In the genomic region with DNA sequence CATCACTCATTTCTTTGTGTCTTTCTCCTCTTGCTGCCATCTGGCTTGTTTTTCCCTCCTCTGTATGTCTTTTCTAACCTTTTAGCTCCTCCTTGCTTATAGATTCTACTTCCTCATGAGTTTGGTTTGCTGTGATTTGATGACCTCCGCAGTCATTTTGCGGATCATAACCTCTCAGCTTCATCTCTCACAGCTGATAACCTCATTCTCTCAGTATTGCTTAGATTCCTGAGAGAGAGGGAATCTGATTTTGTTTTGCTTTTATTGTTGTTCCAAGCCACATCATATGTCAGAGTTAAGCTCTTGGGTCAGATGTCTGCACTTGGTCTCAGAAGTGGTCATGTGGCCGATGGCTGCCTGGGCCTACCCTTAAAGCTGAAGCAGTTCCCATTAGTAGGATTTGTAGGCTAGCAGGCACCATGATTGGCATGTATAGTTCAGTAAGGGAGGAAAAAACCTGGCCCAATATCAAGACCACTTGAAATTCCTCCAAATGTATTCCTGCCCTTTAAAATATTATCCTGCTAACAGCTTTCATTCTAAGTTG, we compare ENCODE assay signal across 15 cellular contexts. TPM values are rescaled to one million over a fixed set of nuclear protein-coding genes. Genes with fewer than 3 reads are reported as not detected.
DNase-seq lines count a peak whose midpoint lies in the region; ATAC-seq and TF ChIP-seq lines count a peak whose summit lies in the region.
"Had no signal": no experiment of that assay in that cellular context is flagged by ENCODE, and none has a peak within 500 bp of the region (broad histone marks: within the 10 kb centered on the region; RNA-seq: fewer than 3 reads in every experiment).

No MANE protein-coding gene starts in this region.

- BruUV-seq in MCF 10A (replicated peaks; lab: Mats Ljungman, UMichigan), result no TSS peak
- no TSS peak for BruUV-seq in mammary epithelial cell (replicated peaks; lab: Mats Ljungman, UMichigan)

- H3K4me2 ChIP-seq in mammary epithelial cell (ENCODE audit: insufficient read depth, low read depth, low read length), result no peak overlapping the region

- intact Hi-C loops in MCF 10A (cut with micrococcal nuclease), result no loop called here
- intact Hi-C loops in mammary epithelial cell (cut with micrococcal nuclease), result no loop called here
- intact Hi-C loops in upper lobe of right lung (cut with DNase I), result loop anchor here (10.0 kb wide), 1 partner anchor 82 kb away; no protein-coding TSS in a partner anchor

- POLR2A ChIA-PET in MCF 10A (lab: Yijun Ruan, JAX), result no interaction called here

- H3K27ac ChIP-seq in mammary epithelial cell (ENCODE audit: insufficient read depth, low read depth, low read length) (no peak overlapping the region), right atrium auricular region (peak overlapping the region; percentile 33 to 54), upper lobe of right lung (peak overlapping the region; percentile 45)
- H3K27ac ChIP-seq: 22Rv1, SJSA1, thoracic aorta had no signal

- DNase-seq in MCF 10A (ENCODE audit: unreplicated experiment), result no peak
- DNase-seq in mammary epithelial cell, result no peak
- DNase-seq in right atrium auricular region (ENCODE audit: low spot score), result no peak
- no peak for DNase-seq in neural crest cell (ENCODE audit: low read depth, low spot score)
- no peak for DNase-seq in upper lobe of right lung
- no peak for DNase-seq in globus pallidus (ENCODE audit: low spot score)
- DNase-seq: activated CD4-positive, CD25-positive, alpha-beta regulatory T cell treated with anti-CD3 and anti-CD28 coated beads, Interleukin-2, amount 50 U/mL, for 72 hours; activated gamma-delta T cell; NCI-H69; OCI-M1 had no signal

- H3K36me3 Mint-ChIP-seq in MCF 10A (ENCODE audit: insufficient read depth, unreplicated experiment), result peaks cover 58% of the 10 kb centered on the region
- peaks cover 12% of the 10 kb centered on the region for H3K36me3 Mint-ChIP-seq in neural crest cell (ENCODE audit: low read depth)

- H3K9me3 ChIP-seq in mammary epithelial cell (replicated peaks; ENCODE audit: insufficient read depth, low read length), result no peaks in the 10 kb centered on the region
- no peaks in the 10 kb centered on the region for H3K9me3 ChIP-seq in right atrium auricular region
- no peaks in the 10 kb centered on the region for H3K9me3 ChIP-seq in upper lobe of right lung
- H3K9me3 ChIP-seq: SJSA1, thoracic aorta had no signal

- H3K79me2 ChIP-seq in mammary epithelial cell (ENCODE audit: insufficient read depth, low read length), result peaks cover 30% of the 10 kb centered on the region

- whole genome bisulfite sequencing in mammary epithelial cell (ENCODE audit: low coverage, missing lambda C conversion rate), result 96% methylated on average over 2 of the region's 3 CpGs

- peaks cover 13% of the 10 kb centered on the region for H3K4me1 ChIP-seq in mammary epithelial cell (ENCODE audit: insufficient read depth, low read length)
- H3K4me1 ChIP-seq in right atrium auricular region, result peaks cover 0 to 64% of the 10 kb centered on the region in 2 donors
- H3K4me1 ChIP-seq in upper lobe of right lung, result peaks cover 27% of the 10 kb centered on the region
- H3K4me1 ChIP-seq: SJSA1 had no signal

- no peak overlapping the region for H3K9ac ChIP-seq in mammary epithelial cell (ENCODE audit: insufficient read depth, low read length)

- ATAC-seq in upper lobe of right lung (peak; percentile 64), GM21423 (IDR thresholded peaks at IDR 0.05; ENCODE audit: unreplicated experiment) (no peak), GM21529 (IDR thresholded peaks at IDR 0.05; ENCODE audit: unreplicated experiment) (no peak)

- H3K27ac Mint-ChIP-seq in MCF 10A (ENCODE audit: low read depth, unreplicated experiment) (peak overlapping the region; percentile 10), neural crest cell (ENCODE audit: unreplicated experiment) (peak overlapping the region; percentile 72)

- dilution Hi-C loops in mammary epithelial cell (cut with HindIII; ENCODE audit: low sequenced_read_pairs), result no loop called here

- no peaks in the 10 kb centered on the region for H3K9me3 Mint-ChIP-seq in MCF 10A (ENCODE audit: unreplicated experiment)
- no peaks in the 10 kb centered on the region for H3K9me3 Mint-ChIP-seq in neural crest cell

- H3K4me3 Mint-ChIP-seq in MCF 10A (ENCODE audit: unreplicated experiment) (no peak overlapping the region), neural crest cell (no peak overlapping the region)

- H3K36me3 ChIP-seq in mammary epithelial cell (ENCODE audit: insufficient read depth, low read length) (peaks cover 7% of the 10 kb centered on the region), right atrium auricular region (peaks cover 5% of the 10 kb centered on the region), upper lobe of right lung (peaks cover 35% of the 10 kb centered on the region)

- CTCF ChIA-PET in MCF 10A (lab: Yijun Ruan, JAX), result interaction anchor here (0.5 to 2.4 kb wide), 12 partner anchors 10 to 251 kb away, joined by 3 to 8 read pairs (median 4); no protein-coding TSS in a partner anchor
- CTCF ChIA-PET in mammary epithelial cell (lab: Charles Lee; ENCODE audit: low non-redundant PET), result interaction anchor here (0.5 kb wide), 1 partner anchor 403 kb away, joined by 9 read pairs; no protein-coding TSS in a partner anchor

- TF ChIP-seq CTCF in MCF 10A (IDR thresholded peaks at IDR 0.05; ENCODE audit: unreplicated experiment) (no peak), mammary epithelial cell (conservative IDR thresholded peaks at IDR 0.05 in 1 of 2, IDR thresholded peaks at IDR 0.05 in 1 of 2; ENCODE audit: extremely low read depth in 1 of 2, insufficient read depth in 1 of 2, low read depth in 1 of 2, low read length in 2 of 2) (no peak), right atrium auricular region (IDR thresholded peaks at IDR 0.05) (no peak), neural crest cell (conservative IDR thresholded peaks at IDR 0.05) (no peak), upper lobe of right lung (IDR thresholded peaks at IDR 0.05) (no peak)

- H3K27me3 ChIP-seq in mammary epithelial cell (ENCODE audit: insufficient read depth, low read length) (no peaks in the 10 kb centered on the region), right atrium auricular region (no peaks in the 10 kb centered on the region), upper lobe of right lung (no peaks in the 10 kb centered on the region)
- H3K27me3 ChIP-seq: SJSA1 had no signal

- in situ Hi-C loops in mammary epithelial cell (cut with MboI; ENCODE audit: low sequenced_read_pairs in 2 of 2), result loop anchor here (10.0 kb wide), 1 partner anchor 182 kb away; no protein-coding TSS in a partner anchor

- H2AFZ ChIP-seq in mammary epithelial cell (ENCODE audit: low read depth, low read length), result no peak overlapping the region

- no peaks in the 10 kb centered on the region for H4K20me1 ChIP-seq in mammary epithelial cell (ENCODE audit: insufficient read depth, low read length)

- H3K27me3 Mint-ChIP-seq in MCF 10A (ENCODE audit: insufficient read depth, unreplicated experiment), result no peaks in the 10 kb centered on the region
- H3K27me3 Mint-ChIP-seq in neural crest cell (ENCODE audit: low read depth), result no peaks in the 10 kb centered on the region

- H3K4me1 Mint-ChIP-seq in MCF 10A (ENCODE audit: insufficient read depth, unreplicated experiment) (peaks cover 30% of the 10 kb centered on the region), neural crest cell (peaks cover 45% of the 10 kb centered on the region)

- H3K4me3 ChIP-seq in mammary epithelial cell (replicated peaks in 1 of 3; ENCODE audit: insufficient read depth in 1 of 3, low read depth in 2 of 3, low read length in 3 of 3) (no peak overlapping the region), right atrium auricular region (no peak overlapping the region), upper lobe of right lung (no peak overlapping the region)
- H3K4me3 ChIP-seq: SJSA1, thoracic aorta had no signal

RNA-seq across cellular contexts. Expression of a gene that starts 13.4 kb away (rescaled TPM):
- total RNA-seq in MCF 10A (2022), result 123 and 141 TPM in 2 replicates
- 10 to 100 TPM; 56.2 to 62.6 TPM for total RNA-seq in mammary epithelial cell
- 26.4 TPM for polyA plus RNA-seq in mammary epithelial cell
- polyA minus RNA-seq in mammary epithelial cell, result 98.2 TPM
- 10 to 100 TPM; 53.1 to 56.2 TPM for total RNA-seq in right atrium auricular region
- total RNA-seq in neural crest cell, result 156 and 167 TPM in 2 replicates
- total RNA-seq in upper lobe of right lung, result 92.3 TPM

RNA-seq across cellular contexts. Expression of a gene that starts 13.8 kb away (rescaled TPM):
- total RNA-seq in MCF 10A (2022), result 30.9 and 32.3 TPM in 2 replicates
- 10 to 100 TPM in 1 of 2 donors, 1 to 10 TPM in 1; 6.8 to 29.7 TPM for total RNA-seq in mammary epithelial cell
- polyA plus RNA-seq in mammary epithelial cell, result 15.4 TPM
- 20.2 TPM for polyA minus RNA-seq in mammary epithelial cell
- 10 to 100 TPM; 34.4 to 39.2 TPM for total RNA-seq in right atrium auricular region
- total RNA-seq in neural crest cell, result 33.5 and 36.5 TPM in 2 replicates
- total RNA-seq in upper lobe of right lung, result 48.6 TPM
